9 cellular contexts compared by ENCODE assay signal in genomic region chr12:116426391-116427136, GRCh38.
DNase-seq lines count a peak whose midpoint lies in the region; ATAC-seq and TF ChIP-seq lines count a peak whose summit lies in the region.
"Had no signal": no experiment of that assay in that cellular context is flagged by ENCODE, and none has a peak within 500 bp of the region (broad histone marks: within the 10 kb centered on the region; RNA-seq: fewer than 3 reads in every experiment).

No MANE protein-coding gene starts in this region.

- H3K27ac Mint-ChIP-seq in stimulated activated effector memory CD8-positive, alpha-beta T cell treated with anti-CD3 and anti-CD28 coated beads, Interleukin-12 subunit alpha, Interleukin-12 subunit beta, amount 100 ng/mL, for 72 hours = no peak overlapping the region
- no peak overlapping the region for H3K27ac Mint-ChIP-seq in activated T-helper 17 cell treated with anti-CD3 and anti-CD28 coated beads, Interleukin-2, amount 50 U/mL, for 72 hours
- H3K27ac Mint-ChIP-seq: activated B cell treated with CpG ODN at 0.5 μM for 24 hours had no signal

- H3K4me1 ChIP-seq in parathyroid adenoma = no peaks in the 10 kb centered on the region

- H3K4me3 Mint-ChIP-seq in stimulated activated effector memory CD8-positive, alpha-beta T cell treated with anti-CD3 and anti-CD28 coated beads, Interleukin-12 subunit alpha, Interleukin-12 subunit beta, amount 100 ng/mL, for 72 hours = no peak overlapping the region
- H3K4me3 Mint-ChIP-seq in activated T-helper 17 cell treated with anti-CD3 and anti-CD28 coated beads, Interleukin-2, amount 50 U/mL, for 72 hours = no peak overlapping the region
- H3K4me3 Mint-ChIP-seq: activated B cell treated with CpG ODN at 0.5 μM for 24 hours had no signal

- H2AFZ ChIP-seq in parathyroid adenoma = peak overlapping the region; percentile 81

- no peaks in the 10 kb centered on the region for H3K27me3 Mint-ChIP-seq in activated T-helper 17 cell treated with anti-CD3 and anti-CD28 coated beads, Interleukin-2, amount 50 U/mL, for 72 hours
- H3K27me3 Mint-ChIP-seq: activated B cell treated with CpG ODN at 0.5 μM for 24 hours had no signal

- peak; percentile 98 for DNase-seq in Daoy (ENCODE audit: low read depth)
- DNase-seq in SK-MEL-5 (ENCODE audit: low read depth, low spot score) = peak; percentile 84
- DNase-seq in foreskin fibroblast = peak; percentile 97 to 98
- no peak for DNase-seq in stimulated activated effector memory CD8-positive, alpha-beta T cell treated with anti-CD3 and anti-CD28 coated beads, Interleukin-12 subunit alpha, Interleukin-12 subunit beta, amount 100 ng/mL, for 72 hours (ENCODE audit: low spot score in 2 of 2)
- DNase-seq in stimulated activated CD4-positive, alpha-beta T cell treated with anti-CD3 and anti-CD28 coated beads, Interleukin-2, amount 100 ng/mL, for 48 hours = no peak
- DNase-seq: activated B cell treated with CpG ODN at 0.5 μM for 24 hours had no signal

- no peaks in the 10 kb centered on the region for H3K36me3 Mint-ChIP-seq in stimulated activated effector memory CD8-positive, alpha-beta T cell treated with anti-CD3 and anti-CD28 coated beads, Interleukin-12 subunit alpha, Interleukin-12 subunit beta, amount 100 ng/mL, for 72 hours
- H3K36me3 Mint-ChIP-seq in activated T-helper 17 cell treated with anti-CD3 and anti-CD28 coated beads, Interleukin-2, amount 50 U/mL, for 72 hours (ENCODE audit: low read depth) = no peaks in the 10 kb centered on the region

- H3K79me2 ChIP-seq in parathyroid adenoma = no peaks in the 10 kb centered on the region

- no peaks in the 10 kb centered on the region for H3K9me3 Mint-ChIP-seq in stimulated activated effector memory CD8-positive, alpha-beta T cell treated with anti-CD3 and anti-CD28 coated beads, Interleukin-12 subunit alpha, Interleukin-12 subunit beta, amount 100 ng/mL, for 72 hours
- H3K9me3 Mint-ChIP-seq in activated T-helper 17 cell treated with anti-CD3 and anti-CD28 coated beads, Interleukin-2, amount 50 U/mL, for 72 hours = no peaks in the 10 kb centered on the region

- no peaks in the 10 kb centered on the region for H3K27me3 ChIP-seq in parathyroid adenoma (ENCODE audit: control insufficient read depth, insufficient read depth, low read length)

- in situ Hi-C loops in SK-MEL-5 (cut with HindIII; ENCODE audit: low pct_unique_long_range_greater_than_20kb, low sequenced_read_pairs) = no loop called here

- no peak overlapping the region for H3K4me3 ChIP-seq in foreskin fibroblast (ENCODE audit: low read depth in 1 of 2, low read length in 2 of 2)
- H3K4me3 ChIP-seq in parathyroid adenoma (ENCODE audit: low read depth, low read length) = no peak overlapping the region

- peak; percentile 51 for TF ChIP-seq CTCF in foreskin fibroblast (IDR thresholded peaks at IDR 0.05; ENCODE audit: low read depth, low read length)
- TF ChIP-seq CTCF in parathyroid adenoma (IDR thresholded peaks at IDR 0.05) = no peak

- ATAC-seq in stimulated activated effector memory CD8-positive, alpha-beta T cell treated with anti-CD3 and anti-CD28 coated beads, Interleukin-12 subunit alpha, Interleukin-12 subunit beta, amount 100 ng/mL, for 72 hours = no peak
- no peak for ATAC-seq in HG03432 (IDR thresholded peaks at IDR 0.05; ENCODE audit: unreplicated experiment)
- ATAC-seq in activated T-helper 17 cell treated with anti-CD3 and anti-CD28 coated beads, Interleukin-2, amount 50 U/mL, for 72 hours (replicated peaks) = no peak

- no peaks in the 10 kb centered on the region for H3K36me3 ChIP-seq in parathyroid adenoma (ENCODE audit: control insufficient read depth, insufficient read depth, low read length)

- no peaks in the 10 kb centered on the region for H3K4me1 Mint-ChIP-seq in stimulated activated effector memory CD8-positive, alpha-beta T cell treated with anti-CD3 and anti-CD28 coated beads, Interleukin-12 subunit alpha, Interleukin-12 subunit beta, amount 100 ng/mL, for 72 hours
- H3K4me1 Mint-ChIP-seq in activated T-helper 17 cell treated with anti-CD3 and anti-CD28 coated beads, Interleukin-2, amount 50 U/mL, for 72 hours = no peaks in the 10 kb centered on the region
- H3K4me1 Mint-ChIP-seq: activated B cell treated with CpG ODN at 0.5 μM for 24 hours had no signal

- no peak overlapping the region for H3K4me2 ChIP-seq in parathyroid adenoma (ENCODE audit: low read length)

- no peak overlapping the region for H3K9ac ChIP-seq in parathyroid adenoma

- H3K9me3 ChIP-seq in parathyroid adenoma (ENCODE audit: control insufficient read depth, low read length) = no peaks in the 10 kb centered on the region

- H3K27ac ChIP-seq in parathyroid adenoma = no peak overlapping the region

Comparison
In these comparisons a context has a peak if more than half of its experiments do, and no peak if none do; other contexts are left out.
1. DNase-seq: peak in Daoy (single experiment), SK-MEL-5 (single experiment) and foreskin fibroblast (2 of 2); none in stimulated activated effector memory CD8-positive, alpha-beta T cell treated with anti-CD3 and anti-CD28 coated beads, Interleukin-12 subunit alpha, Interleukin-12 subunit beta, amount 100 ng/mL, for 72 hours (0 of 2) and stimulated activated CD4-positive, alpha-beta T cell treated with anti-CD3 and anti-CD28 coated beads, Interleukin-2, amount 100 ng/mL, for 48 hours (0 of 2).